ENCODE assay signal across 1 cellular context in genomic region chr7:22586806-22587180, GRCh38.
TF ChIP-seq lines count a peak whose summit lies in the region.

No MANE protein-coding gene starts in this region.

TF ChIP-seq in K562, 482 proteins besides CTCF, POLR2A, EP300 and RAD21 (continued from another document):
- TF ChIP-seq NEUROD1 (IDR thresholded peaks at IDR 0.05; ENCODE audit: borderline replicate concordance, low read depth, low read length, partially characterized antibody): peak; percentile 49
